ENCODE assay signal across 8 cellular contexts in genomic region chr3:56988874-56989433, GRCh38.
DNase-seq lines count a peak whose midpoint lies in the region; ATAC-seq and TF ChIP-seq lines count a peak whose summit lies in the region.

No MANE protein-coding gene starts in this region.

- H3K4ac ChIP-seq in H9 (ENCODE audit: low read depth, low read length): no peak overlapping the region

- no peak overlapping the region for H2BK120ac ChIP-seq in H9 (ENCODE audit: low read depth, low read length, poor library complexity, severe bottlenecking)

- no peak overlapping the region for H2BK12ac ChIP-seq in H9 (ENCODE audit: insufficient read length, low read depth, low read length)

- no peak overlapping the region for H3K27ac Mint-ChIP-seq in H9

- no peak overlapping the region for H2BK20ac ChIP-seq in H9 (ENCODE audit: low read depth, low read length, poor library complexity, severe bottlenecking)

- no CpG with 5 or more reads among the region's 11 CpGs for WGBS in H9 (ENCODE audit: extremely low coverage, insufficient read length, low lambda C conversion rate)

- no peak overlapping the region for H2BK15ac ChIP-seq in H9 (ENCODE audit: low read depth, low read length)

- no peaks in the 10 kb centered on the region for H3K9me3 Mint-ChIP-seq in H9

- H3K9me3 ChIP-seq in H9 (ENCODE audit: control insufficient read depth, low read depth, low read length) (no peaks in the 10 kb centered on the region), left lung (no peaks in the 10 kb centered on the region)

- H4K91ac ChIP-seq in H9 (ENCODE audit: insufficient read length, low read depth, low read length): no peak overlapping the region

- H2AK5ac ChIP-seq in H9 (ENCODE audit: insufficient read length, low read length): no peak overlapping the region

- H2AFZ ChIP-seq in H9 (ENCODE audit: low read length): no peak overlapping the region

- H4K20me1 ChIP-seq in H9 (ENCODE audit: control insufficient read depth, insufficient read depth, insufficient read length): no peaks in the 10 kb centered on the region

- H3K14ac ChIP-seq in H9 (ENCODE audit: insufficient read depth, low read length): no peak overlapping the region

- no peak overlapping the region for H3K27ac ChIP-seq in H9 (ENCODE audit: insufficient read length, low read depth, low read length)
- no peak overlapping the region for H3K27ac ChIP-seq in left lung

- H3K27me3 ChIP-seq in H9 (ENCODE audit: insufficient read depth, low read length) (no peaks in the 10 kb centered on the region), left lung (peaks cover 0 to 5% of the 10 kb centered on the region in 2 donors)

- no peaks in the 10 kb centered on the region for H3K79me2 ChIP-seq in H9 (ENCODE audit: insufficient read depth, low read length)

- no peak overlapping the region for H3K56ac ChIP-seq in H9 (ENCODE audit: insufficient read length, low read depth, low read length)

- H3K4me1 Mint-ChIP-seq in H9: peaks cover 19 to 26% of the 10 kb centered on the region in 2 experiments

- H3K79me1 ChIP-seq in H9 (ENCODE audit: insufficient read depth, low read depth, low read length, poor library complexity, severe bottlenecking): no peaks in the 10 kb centered on the region

- H4K8ac ChIP-seq in H9 (replicated peaks; ENCODE audit: insufficient read length, low read depth, low read length): no peak overlapping the region

- no peak overlapping the region for H3K4me3 Mint-ChIP-seq in H9

- no peak overlapping the region for H3K4me2 ChIP-seq in H9 (ENCODE audit: insufficient read depth, insufficient read length, low read length)

- H3K18ac ChIP-seq in H9 (ENCODE audit: insufficient read length, low read depth, low read length): no peak overlapping the region

- no peaks in the 10 kb centered on the region for H3K23me2 ChIP-seq in H9 (ENCODE audit: insufficient read length, low read depth, low read length, poor library complexity, severe bottlenecking)

- no peak overlapping the region for H3T11ph ChIP-seq in H9 (ENCODE audit: low read length)

- DNase-seq in AG09319 (ENCODE audit: extremely low read depth, low read depth) (peak; percentile 52), H9 (peak; percentile 75), NCI-H460 (ENCODE audit: extremely low read depth, low read depth) (peak; percentile 70), choroid plexus epithelial cell (ENCODE audit: low read depth) (peak; percentile 88), left lung (peak in 1 of 2 donors; percentile 72), cortex of kidney (lab: John Stamatoyannopoulos, UW) (no peak)
- DNase-seq in activated CD4-positive, alpha-beta T cell treated with anti-CD3 and anti-CD28 coated beads for 4 hours: peak; percentile 71 to 77
- DNase-seq in stimulated activated CD4-positive, alpha-beta T cell treated with anti-CD3 and anti-CD28 coated beads, Interleukin-4, amount 100 ng/mL, for 4 hours: peak; percentile 60 to 66

- H3K36me3 ChIP-seq in left lung: no peaks in the 10 kb centered on the region

- H3K27me3 Mint-ChIP-seq in H9 (ENCODE audit: low read depth): peaks cover 2% of the 10 kb centered on the region; the same call in 1 of the 2 replicates

- TF ChIP-seq CTCF in AG09319 (IDR thresholded peaks at IDR 0.05; ENCODE audit: low read depth, low read length) (peak; percentile 60), H9 (conservative IDR thresholded peaks at IDR 0.05) (peak; percentile 93), choroid plexus epithelial cell (conservative IDR thresholded peaks at IDR 0.05; ENCODE audit: low read depth, low read length) (peak; percentile 82), left lung (IDR thresholded peaks at IDR 0.05) (peak; percentile 78)

- H2BK5ac ChIP-seq in H9 (ENCODE audit: insufficient read length, low read length): no peak overlapping the region

- no peaks in the 10 kb centered on the region for H3K36me3 Mint-ChIP-seq in H9 (ENCODE audit: insufficient read depth in 1 of 3, low read depth in 3 of 3)

- H3K4me3 ChIP-seq in choroid plexus epithelial cell (ENCODE audit: low read depth, low read length) (no peak overlapping the region), left lung (no peak overlapping the region)

- H3K4me1 ChIP-seq in H9 (ENCODE audit: insufficient read depth, low read length) (no peaks in the 10 kb centered on the region; the same call in 1 of the 2 replicates), left lung (peaks cover 0 to 13% of the 10 kb centered on the region in 2 donors)

- no peak overlapping the region for H3K23ac ChIP-seq in H9 (ENCODE audit: insufficient read length, low read depth, low read length)

- H4K5ac ChIP-seq in H9 (ENCODE audit: insufficient read length, low read depth, low read length): no peak overlapping the region

- no peak overlapping the region for H3K9ac ChIP-seq in H9 (ENCODE audit: extremely low read depth, insufficient read length, low read length)

- ATAC-seq in left lung: peak; percentile 94

- intact Hi-C loops in left lung (cut with DNase I): loop anchor here (5.0 to 10.0 kb wide), 2 partner anchors 284 to 287 kb away; no protein-coding TSS in a partner anchor
